Comparison of ENCODE assay signal across 1 cellular context in genomic region chr9:129027224-129027684, GRCh38.
TF ChIP-seq lines count a peak whose summit lies in the region.

No MANE protein-coding gene starts in this region.

TF ChIP-seq in K562, 482 proteins besides CTCF, POLR2A, EP300 and RAD21 (continued from another document):
- TF ChIP-seq MED1 (CRISPR knock-in tag; IDR thresholded peaks at IDR 0.05; ENCODE audit: borderline replicate concordance) (no peak), MGA (IDR thresholded peaks at IDR 0.05) (peak; percentile 45), STAT5A (IDR thresholded peaks at IDR 0.05; ENCODE audit: borderline replicate concordance, low read length) (no peak), EHMT2 (IDR thresholded peaks at IDR 0.05) (no peak), ZBTB7A (IDR thresholded peaks at IDR 0.05; ENCODE audit: borderline replicate concordance, control insufficient read depth, low read depth, low read length) (peak; percentile 36; the same call in 1 of the 2 replicates), EGR1 (conservative IDR thresholded peaks at IDR 0.05) (0 out of 2 replicates have a peak, but pooled peaks have one; percentile 8), RCOR1 (IDR thresholded peaks at IDR 0.05; ENCODE audit: borderline replicate concordance in 1 of 2, low read depth in 2 of 2, low read length in 2 of 2) (peak in 1 of 2 experiments; percentile 51; a peak in 1 of 4 replicates), KDM1A (IDR thresholded peaks at IDR 0.05) (peak; percentile 85 to 94), CBX1 (IDR thresholded peaks at IDR 0.05; ENCODE audit: low read depth) (peak; percentile 75), CHD4 (IDR thresholded peaks at IDR 0.05; ENCODE audit: insufficient read depth, insufficient replicate concordance, low read depth, low read length, poor library complexity, severe bottlenecking) (peak; percentile 23), MAZ (CRISPR knock-in tag; conservative IDR thresholded peaks at IDR 0.05 in 1 of 2, IDR thresholded peaks at IDR 0.05 in 1 of 2) (0 out of 4 replicates have a peak, but pooled peaks of 1 of the 2 experiments have one; percentile 26), CCAR2 (IDR thresholded peaks at IDR 0.05; ENCODE audit: low read depth, low read length) (no peak), NR2C2 (CRISPR knock-in tag; IDR thresholded peaks at IDR 0.05) (no peak), NR2C2 (tag; IDR thresholded peaks at IDR 0.05) (peak; percentile 45; the same call in 1 of the 2 replicates), RBM25 (IDR thresholded peaks at IDR 0.05; ENCODE audit: low read depth, low read length, severe bottlenecking) (peak; percentile 88), SP1 (CRISPR knock-in tag; IDR thresholded peaks at IDR 0.05) (peak; percentile 9), PTBP1 (IDR thresholded peaks at IDR 0.05; ENCODE audit: low read depth, low read length) (peak; percentile 82), SMARCA5 (IDR thresholded peaks at IDR 0.05) (peak; percentile 85), BCOR (IDR thresholded peaks at IDR 0.05) (peak; percentile 92), ZNF311 (CRISPR knock-in tag; IDR thresholded peaks at IDR 0.05) (no peak), TAF7 (tag; IDR thresholded peaks at IDR 0.05) (no peak), ZKSCAN1 (IDR thresholded peaks at IDR 0.05; ENCODE audit: low read depth, low read length) (no peak), ESRRA (IDR thresholded peaks at IDR 0.05; ENCODE audit: borderline replicate concordance, low read depth) (peak; percentile 95), ZHX1 (conservative IDR thresholded peaks at IDR 0.05; ENCODE audit: low read length) (no peak), BRF1 (IDR thresholded peaks at IDR 0.05; ENCODE audit: borderline replicate concordance, extremely low read depth, insufficient read length) (no peak), HDAC2 (IDR thresholded peaks at IDR 0.05) (peak; percentile 83), TCF15 (CRISPR knock-in tag; IDR thresholded peaks at IDR 0.05) (0 out of 2 replicates have a peak, but pooled peaks have one; percentile 35), CAMTA2 (CRISPR knock-in tag; conservative IDR thresholded peaks at IDR 0.05) (no peak), RBM34 (IDR thresholded peaks at IDR 0.05; ENCODE audit: borderline replicate concordance, insufficient read depth, low read length) (no peak), U2AF1 (optimal IDR thresholded peaks at IDR 0.05; ENCODE audit: low read depth, low read length) (no peak), MBD2 (IDR thresholded peaks at IDR 0.05; ENCODE audit: borderline replicate concordance, low read depth) (no peak)
- TF ChIP-seq, protein P1, sequence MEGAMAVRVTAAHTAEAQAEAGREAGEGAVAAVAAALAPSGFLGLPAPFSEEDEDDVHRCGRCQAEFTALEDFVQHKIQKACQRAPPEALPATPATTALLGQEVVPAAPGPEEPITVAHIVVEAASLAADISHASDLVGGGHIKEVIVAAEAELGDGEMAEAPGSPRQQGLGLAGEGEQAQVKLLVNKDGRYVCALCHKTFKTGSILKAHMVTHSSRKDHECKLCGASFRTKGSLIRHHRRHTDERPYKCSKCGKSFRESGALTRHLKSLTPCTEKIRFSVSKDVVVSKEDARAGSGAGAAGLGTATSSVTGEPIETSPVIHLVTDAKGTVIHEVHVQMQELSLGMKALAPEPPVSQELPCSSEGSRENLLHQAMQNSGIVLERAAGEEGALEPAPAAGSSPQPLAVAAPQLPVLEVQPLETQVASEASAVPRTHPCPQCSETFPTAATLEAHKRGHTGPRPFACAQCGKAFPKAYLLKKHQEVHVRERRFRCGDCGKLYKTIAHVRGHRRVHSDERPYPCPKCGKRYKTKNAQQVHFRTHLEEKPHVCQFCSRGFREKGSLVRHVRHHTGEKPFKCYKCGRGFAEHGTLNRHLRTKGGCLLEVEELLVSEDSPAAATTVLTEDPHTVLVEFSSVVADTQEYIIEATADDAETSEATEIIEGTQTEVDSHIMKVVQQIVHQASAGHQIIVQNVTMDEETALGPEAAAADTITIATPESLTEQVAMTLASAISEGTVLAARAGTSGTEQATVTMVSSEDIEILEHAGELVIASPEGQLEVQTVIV (CRISPR knock-in tag; IDR thresholded peaks at IDR 0.05; ENCODE audit: borderline replicate concordance) = no peak
- TF ChIP-seq, protein P2, sequence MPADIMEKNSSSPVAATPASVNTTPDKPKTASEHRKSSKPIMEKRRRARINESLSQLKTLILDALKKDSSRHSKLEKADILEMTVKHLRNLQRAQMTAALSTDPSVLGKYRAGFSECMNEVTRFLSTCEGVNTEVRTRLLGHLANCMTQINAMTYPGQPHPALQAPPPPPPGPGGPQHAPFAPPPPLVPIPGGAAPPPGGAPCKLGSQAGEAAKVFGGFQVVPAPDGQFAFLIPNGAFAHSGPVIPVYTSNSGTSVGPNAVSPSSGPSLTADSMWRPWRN (IDR thresholded peaks at IDR 0.05; ENCODE audit: low read depth) = no peak
